In the genomic region with DNA sequence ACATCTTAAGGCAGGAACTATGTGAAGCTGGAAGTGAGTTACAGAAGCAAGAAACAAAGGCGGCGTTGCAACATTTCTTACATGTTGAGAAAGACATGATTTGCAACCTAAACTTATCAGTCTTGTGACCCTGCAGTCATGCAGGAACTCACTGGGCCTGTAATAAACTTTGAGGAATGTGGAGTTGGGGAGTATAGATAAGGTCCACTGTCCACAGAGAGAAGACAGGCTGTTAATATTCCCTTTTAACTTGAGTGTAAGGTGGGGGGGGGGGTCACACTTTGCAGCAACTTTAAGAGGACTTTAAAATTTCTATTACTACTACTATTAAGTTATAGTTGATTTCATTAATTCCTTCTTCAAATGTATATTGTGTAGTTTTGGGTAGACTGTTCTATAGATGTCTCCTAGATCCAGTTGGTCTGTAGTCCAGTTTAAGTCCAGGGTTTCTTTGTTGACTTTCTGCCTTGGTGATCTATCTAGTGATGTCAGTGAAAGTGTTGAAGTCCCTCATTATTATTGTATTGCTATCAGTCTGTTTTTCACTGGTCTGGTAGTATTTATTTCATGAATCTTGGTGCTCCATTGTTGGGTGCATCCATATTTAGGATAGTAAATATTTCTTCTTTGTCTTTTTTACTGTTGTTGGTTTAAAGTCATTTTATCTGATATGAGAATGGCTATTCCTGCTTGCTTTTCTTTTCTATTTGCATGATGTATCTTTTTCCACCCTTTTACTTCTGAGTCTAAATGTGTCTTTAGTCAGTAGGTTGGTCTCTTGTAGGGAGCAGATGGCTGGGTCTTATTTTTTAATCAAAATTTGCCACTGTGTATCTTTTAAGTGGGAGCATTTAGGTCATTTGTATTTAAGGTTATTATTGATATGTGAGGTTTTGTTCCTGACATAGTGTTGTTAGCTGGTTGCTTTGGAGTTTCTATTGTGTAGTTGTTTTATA, we compare ENCODE assay signal across 1 cellular context.
TF ChIP-seq lines count a peak whose summit lies in the region.

No MANE protein-coding gene starts in this region.

TF ChIP-seq in IMR-90, 13 proteins besides CTCF, POLR2A, EP300 and RAD21 (continued from another document):
- no peak for TF ChIP-seq MAZ (IDR thresholded peaks at IDR 0.05; ENCODE audit: borderline replicate concordance, low read depth, low read length)
- TF ChIP-seq SMC3 (IDR thresholded peaks at IDR 0.05; ENCODE audit: low read depth, low read length) = no peak
- no peak for TF ChIP-seq RCOR1 (IDR thresholded peaks at IDR 0.05; ENCODE audit: insufficient replicate concordance, low read length)
- no peak for TF ChIP-seq RFX5 (IDR thresholded peaks at IDR 0.05; ENCODE audit: low read depth, low read length)
- no peak for TF ChIP-seq MAFK (IDR thresholded peaks at IDR 0.05; ENCODE audit: low read depth, low read length)
TF ChIP-seq in IMR-90: peak in this region for 0.
